ENCODE assay signal across 11 cellular contexts in genomic region chr3:15384510-15385237, GRCh38.
DNase-seq lines count a peak whose midpoint lies in the region; ATAC-seq and TF ChIP-seq lines count a peak whose summit lies in the region.
"Had no signal": no experiment of that assay in that cellular context is flagged by ENCODE, and none has a peak within 500 bp of the region (broad histone marks: within the 10 kb centered on the region; RNA-seq: fewer than 3 reads in every experiment).

No MANE protein-coding gene starts in this region.

- peak; percentile 14 for DNase-seq in stimulated activated CD8-positive, alpha-beta memory T cell treated with anti-CD3 and anti-CD28 coated beads, Interleukin-4, amount 100 ng/mL, for 48 hours
- no peak for DNase-seq in stimulated activated CD4-positive, alpha-beta T cell treated with anti-CD3 and anti-CD28 coated beads, Interleukin-2, amount 100 ng/mL, for 48 hours
- DNase-seq in amniotic stem cell (lab: John Stamatoyannopoulos, UW) (no peak), nephron progenitor cell (no peak)
- DNase-seq: activated T-cell treated with anti-CD3 and anti-CD28 coated beads, Interleukin-2, amount 50 U/mL, for 1 hour; islet precursor cell; right cardiac atrium; substantia nigra had no signal

- no peak overlapping the region for H3K4me3 Mint-ChIP-seq in nephron progenitor cell

- no peak for TF ChIP-seq CTCF in nephron progenitor cell (IDR thresholded peaks at IDR 0.05)

- H3K27me3 Mint-ChIP-seq in nephron progenitor cell (ENCODE audit: low read depth, poor library complexity) = peaks cover 15% of the 10 kb centered on the region

- peaks cover 5% of the 10 kb centered on the region for H3K4me1 Mint-ChIP-seq in nephron progenitor cell

- peaks cover 19% of the 10 kb centered on the region for H3K36me3 Mint-ChIP-seq in nephron progenitor cell (ENCODE audit: low read depth)

- no peak overlapping the region for H3K27ac Mint-ChIP-seq in nephron progenitor cell

- H3K9me3 Mint-ChIP-seq in nephron progenitor cell = peaks cover 31% of the 10 kb centered on the region

- ATAC-seq in GM18870 (IDR thresholded peaks at IDR 0.05; ENCODE audit: unreplicated experiment) (peak; percentile 69), HG02571 (IDR thresholded peaks at IDR 0.05; ENCODE audit: unreplicated experiment) (peak; percentile 87), HG03520 (IDR thresholded peaks at IDR 0.05; ENCODE audit: unreplicated experiment) (peak; percentile 76)
- ATAC-seq: right cardiac atrium had no signal
